13 cellular contexts compared by ENCODE assay signal in the genomic region with DNA sequence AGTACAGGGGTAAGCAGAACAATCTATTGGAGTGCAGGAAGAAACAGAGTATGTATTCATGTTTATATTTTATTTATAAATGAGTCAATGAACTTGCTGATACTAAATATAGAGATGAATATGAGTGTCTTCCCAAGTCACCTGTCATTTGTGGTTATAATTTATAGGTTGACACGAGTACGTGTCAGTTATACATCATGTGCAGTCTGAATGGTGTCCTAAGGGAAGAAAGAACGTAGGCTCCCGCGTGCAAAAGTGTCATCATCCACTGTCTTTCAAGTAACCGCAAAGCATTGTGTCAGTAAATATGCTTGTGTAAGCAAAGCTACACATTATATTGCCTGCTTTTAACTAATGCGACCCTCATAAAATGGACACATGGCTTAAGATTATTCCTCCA.
DNase-seq lines count a peak whose midpoint lies in the region; ATAC-seq and TF ChIP-seq lines count a peak whose summit lies in the region.
"Had no signal": no experiment of that assay in that cellular context is flagged by ENCODE, and none has a peak within 500 bp of the region (broad histone marks: within the 10 kb centered on the region; RNA-seq: fewer than 3 reads in every experiment).

No MANE protein-coding gene starts in this region.

- no peaks in the 10 kb centered on the region for H3K27me3 Mint-ChIP-seq in neural crest cell (ENCODE audit: low read depth)
- H3K27me3 Mint-ChIP-seq: B cell had no signal

- peaks cover 24% of the 10 kb centered on the region for H3K9me3 Mint-ChIP-seq in neural crest cell

- TF ChIP-seq CTCF in neural crest cell (conservative IDR thresholded peaks at IDR 0.05) = no peak

- H3K27ac Mint-ChIP-seq in neural crest cell (ENCODE audit: unreplicated experiment) = peak overlapping the region; percentile 76
- H3K27ac Mint-ChIP-seq: B cell; CD8-positive, alpha-beta T cell; H9 had no signal

- DNase-seq in NCI-H748 (lab: John Stamatoyannopoulos, UW; ENCODE audit: unreplicated experiment) = peak; percentile 31
- DNase-seq in NCI-H748 treated with DMSO at 0.1 percent for 48 hours (lab: John Stamatoyannopoulos, UW) = no peak
- peak; percentile 35 for DNase-seq in SW480 (ENCODE audit: low spot score)
- no peak for DNase-seq in neural crest cell (ENCODE audit: low read depth, low spot score)
- no peak for DNase-seq in stimulated activated naive CD4-positive, alpha-beta T cell treated with Interleukin-2 at 50 U/mL for 16 hours (lab: John Stamatoyannopoulos, UW)
- DNase-seq: Calu3; CD8-positive, alpha-beta T cell; DMS79 treated with DMSO at 0.1 percent for 48 hours; GF-D8; H9 had no signal

- H3K4me1 Mint-ChIP-seq in neural crest cell = peaks cover 5% of the 10 kb centered on the region
- H3K4me1 Mint-ChIP-seq: B cell, H9 had no signal

- peaks cover 8% of the 10 kb centered on the region for H3K36me3 Mint-ChIP-seq in neural crest cell (ENCODE audit: low read depth)
- H3K36me3 Mint-ChIP-seq: CD8-positive, alpha-beta T cell had no signal

- no peak for ATAC-seq in GM21423 (IDR thresholded peaks at IDR 0.05; ENCODE audit: unreplicated experiment)
- ATAC-seq: CD8-positive, alpha-beta T cell; GM12878 had no signal

- no peak overlapping the region for H3K4me3 Mint-ChIP-seq in neural crest cell
- H3K4me3 Mint-ChIP-seq: B cell; CD8-positive, alpha-beta T cell; H9 had no signal

Comparison
In these comparisons a context has a peak if more than half of its experiments do, and no peak if none do; other contexts are left out.
1. DNase-seq: peak in NCI-H748 (single experiment) and SW480 (single experiment); none in NCI-H748 treated with DMSO at 0.1 percent for 48 hours (single experiment), neural crest cell (single experiment) and stimulated activated naive CD4-positive, alpha-beta T cell treated with Interleukin-2 at 50 U/mL for 16 hours (single experiment).